Comparison of ENCODE assay signal across 8 cellular contexts in genomic region chrX:30713061-30713525, GRCh38. TPM values are rescaled to one million over a fixed set of nuclear protein-coding genes. Genes with fewer than 3 reads are reported as not detected.
DNase-seq lines count a peak whose midpoint lies in the region; ATAC-seq, FAIRE-seq and TF ChIP-seq lines count a peak whose summit lies in the region.

No MANE protein-coding gene starts in this region.

- H3K27me3 Mint-ChIP-seq in activated CD4-positive, alpha-beta T cell treated with anti-CD3 and anti-CD28 coated beads, Interleukin-2, amount 10 ng/mL, durations not matched to agents 7 days and 5 days, result no peaks in the 10 kb centered on the region
- no peaks in the 10 kb centered on the region for H3K27me3 Mint-ChIP-seq in nephron (ENCODE audit: low read depth)

- TF ChIP-seq EP300 in transverse colon (IDR thresholded peaks at IDR 0.05; ENCODE audit: low read depth), result no peak

- no TSS peak for BruUV-seq in endothelial cell of umbilical vein (replicated peaks; lab: Mats Ljungman, UMichigan)

- POLR2A ChIA-PET in activated CD4-positive, alpha-beta T cell treated with anti-CD3 and anti-CD28 coated beads, Interleukin-2, amount 10 ng/mL, durations not matched to agents 7 days and 5 days (lab: Charles Lee), result no interaction called here
- POLR2A ChIA-PET in endothelial cell of umbilical vein (lab: Charles Lee), result no interaction called here

- no peaks in the 10 kb centered on the region for H3K9me3 Mint-ChIP-seq in activated CD4-positive, alpha-beta T cell treated with anti-CD3 and anti-CD28 coated beads, Interleukin-2, amount 10 ng/mL, durations not matched to agents 7 days and 5 days
- no peaks in the 10 kb centered on the region for H3K9me3 Mint-ChIP-seq in nephron

- peak overlapping the region; percentile 4 to 58 (median 17); a peak in 15 of 22 replicates for H3K4me2 ChIP-seq in BLaER1 treated with 17β-estradiol and CSF1 and Interleukin-3, amounts not matched to agents 10 nM and 100 nM
- H3K4me2 ChIP-seq in endothelial cell of umbilical vein (ENCODE audit: insufficient read depth, low read length), result no peak overlapping the region

- H3K27me3 ChIP-seq in BLaER1 treated with 17β-estradiol and CSF1 and Interleukin-3, amounts not matched to agents 10 nM and 100 nM, result no peaks in the 10 kb centered on the region
- H3K27me3 ChIP-seq in endothelial cell of umbilical vein (ENCODE audit: control insufficient read depth in 2 of 2, insufficient read depth in 2 of 2, low read length in 2 of 2) (no peaks in the 10 kb centered on the region), transverse colon (no peaks in the 10 kb centered on the region)

- peak; percentile 90 for FAIRE-seq in endothelial cell of umbilical vein (lab: Jason Lieb, UNC)

- no peak overlapping the region for H2AFZ ChIP-seq in endothelial cell of umbilical vein (ENCODE audit: low read depth, low read length)

- TF ChIP-seq POLR2A in endothelial cell of umbilical vein (IDR thresholded peaks at IDR 0.05; ENCODE audit: low read depth, low read length) (no peak), transverse colon (IDR thresholded peaks at IDR 0.05) (no peak)

- H3K4me3 ChIP-seq in BLaER1 treated with 17β-estradiol and CSF1 and Interleukin-3, amounts not matched to agents 10 nM and 100 nM, result no peak overlapping the region
- H3K4me3 ChIP-seq in endothelial cell of umbilical vein (replicated peaks in 1 of 3; ENCODE audit: insufficient read depth in 1 of 3, low read depth in 1 of 3, low read length in 3 of 3), result no peak overlapping the region
- no peak overlapping the region for H3K4me3 ChIP-seq in transverse colon

- H4K20me1 ChIP-seq in BLaER1 treated with 17β-estradiol and CSF1 and Interleukin-3, amounts not matched to agents 10 nM and 100 nM, result peaks cover 0 to 100% (median 0%) of the 10 kb centered on the region in 11 experiments; a peak in 5 of 22 replicates
- H4K20me1 ChIP-seq in endothelial cell of umbilical vein (replicated peaks; ENCODE audit: control insufficient read depth, extremely low read depth, insufficient read depth, low read length), result no peaks in the 10 kb centered on the region

- peaks cover 6 to 35% (median 22%) of the 10 kb centered on the region in 10 experiments; a peak in 16 of 20 replicates for H3K4me1 ChIP-seq in BLaER1 treated with 17β-estradiol and CSF1 and Interleukin-3, amounts not matched to agents 10 nM and 100 nM
- no peaks in the 10 kb centered on the region for H3K4me1 ChIP-seq in endothelial cell of umbilical vein (ENCODE audit: control insufficient read depth, extremely low read depth, insufficient read depth, low read length)
- H3K4me1 ChIP-seq in transverse colon, result no peaks in the 10 kb centered on the region

- peaks cover 0 to 100% (median 28%) of the 10 kb centered on the region in 11 experiments; a peak in 18 of 22 replicates for H3K36me3 ChIP-seq in BLaER1 treated with 17β-estradiol and CSF1 and Interleukin-3, amounts not matched to agents 10 nM and 100 nM
- no peaks in the 10 kb centered on the region for H3K36me3 ChIP-seq in endothelial cell of umbilical vein (ENCODE audit: control insufficient read depth in 2 of 2, extremely low read depth in 1 of 2, insufficient read depth in 2 of 2, low read length in 2 of 2)
- H3K36me3 ChIP-seq in transverse colon, result no peaks in the 10 kb centered on the region

- CTCF ChIA-PET in activated CD4-positive, alpha-beta T cell treated with anti-CD3 and anti-CD28 coated beads, Interleukin-2, amount 10 ng/mL, durations not matched to agents 7 days and 5 days (lab: Charles Lee), result interaction anchor here (0.8 kb wide), 1 partner anchor 60 kb away, joined by 3 read pairs; the partner anchor contains the start of gene GK
- CTCF ChIA-PET in endothelial cell of umbilical vein (lab: Charles Lee), result interaction anchor here (1.5 to 5.6 kb wide), 4 partner anchors 78 to 142 kb away, joined by 7 to 30 read pairs (median 14); no protein-coding TSS in a partner anchor

- H3K27ac Mint-ChIP-seq in activated CD4-positive, alpha-beta T cell treated with anti-CD3 and anti-CD28 coated beads, Interleukin-2, amount 10 ng/mL, durations not matched to agents 7 days and 5 days, result peak overlapping the region; percentile 92
- peak overlapping the region; percentile 28 to 64 (median 29) for H3K27ac Mint-ChIP-seq in nephron

- TF ChIP-seq CTCF in endothelial cell of umbilical vein (IDR thresholded peaks at IDR 0.05; ENCODE audit: extremely low read depth in 1 of 2, insufficient read depth in 1 of 2, low read depth in 1 of 2, low read length in 2 of 2), result peak; percentile 40 to 56
- TF ChIP-seq CTCF in nephron (IDR thresholded peaks at IDR 0.05; ENCODE audit: unreplicated experiment in 3 of 3), result peak; percentile 70 to 83 (median 72)
- TF ChIP-seq CTCF in transverse colon (IDR thresholded peaks at IDR 0.05), result peak; percentile 44 to 57 (median 55)

- H3K27ac ChIP-seq in BLaER1 treated with 17β-estradiol and CSF1 and Interleukin-3, amounts not matched to agents 10 nM and 100 nM, result peak overlapping the region in 6 of 11 experiments; percentile 11 to 44 (median 28); a peak in 6 of 22 replicates
- no peak overlapping the region for H3K27ac ChIP-seq in endothelial cell of umbilical vein (ENCODE audit: insufficient read depth, low read depth, low read length)
- H3K27ac ChIP-seq in transverse colon, result no peak overlapping the region

- 30 to 43% methylated on average over 1 to 5 of the region's 5 CpGs for WGBS in transverse colon (ENCODE audit: low coverage in 1 of 2), 2 donors

- ATAC-seq in GM18861 (IDR thresholded peaks at IDR 0.05; ENCODE audit: unreplicated experiment) (peak; percentile 99), HG02981 (IDR thresholded peaks at IDR 0.05; ENCODE audit: unreplicated experiment) (peak; percentile 91)

- H3K9me1 ChIP-seq in endothelial cell of umbilical vein (replicated peaks; ENCODE audit: control insufficient read depth, extremely low read depth, insufficient read depth, low read length), result no peaks in the 10 kb centered on the region

- peak; percentile 1 for DNase-seq in NCI-H2107 (lab: John Stamatoyannopoulos, UW)
- peak; percentile 58 for DNase-seq in activated CD4-positive, alpha-beta T cell treated with anti-CD3 and anti-CD28 coated beads, Interleukin-2, amount 10 ng/mL, durations not matched to agents 7 days and 5 days
- DNase-seq in endothelial cell of umbilical vein (ENCODE audit: low read depth, low spot score), result peak; percentile 45
- peak; percentile 46 for DNase-seq in transverse colon

- in situ Hi-C loops in transverse colon (cut with MboI; ENCODE audit: low pct_ligation_motif_present in 1 of 4, low pct_unique_long_range_greater_than_20kb in 1 of 4, low sequenced_read_pairs in 3 of 4), result loop anchor here (10.0 to 25.0 kb wide), 5 partner anchors 68 to 151 kb away; partner anchors contain the start of gene TASL (in 1 of the 4)

- peak overlapping the region in 2 of 11 experiments; percentile 2 to 40; a peak in 2 of 22 replicates for H3K9ac ChIP-seq in BLaER1 treated with 17β-estradiol and CSF1 and Interleukin-3, amounts not matched to agents 10 nM and 100 nM
- H3K9ac ChIP-seq in endothelial cell of umbilical vein (replicated peaks; ENCODE audit: extremely low read depth, insufficient read depth, low read length), result no peak overlapping the region

- H3K4me1 Mint-ChIP-seq in activated CD4-positive, alpha-beta T cell treated with anti-CD3 and anti-CD28 coated beads, Interleukin-2, amount 10 ng/mL, durations not matched to agents 7 days and 5 days, result peaks cover 57% of the 10 kb centered on the region
- no peaks in the 10 kb centered on the region for H3K4me1 Mint-ChIP-seq in nephron

- dilution Hi-C loops in endothelial cell of umbilical vein (cut with MboI; ENCODE audit: extremely low pct_ligation_motif_present, low sequenced_read_pairs), result no loop called here

- peak overlapping the region; percentile 31 for H3K4me3 Mint-ChIP-seq in activated CD4-positive, alpha-beta T cell treated with anti-CD3 and anti-CD28 coated beads, Interleukin-2, amount 10 ng/mL, durations not matched to agents 7 days and 5 days
- H3K4me3 Mint-ChIP-seq in nephron, result no peak overlapping the region

- no peaks in the 10 kb centered on the region for H3K9me3 ChIP-seq in BLaER1 treated with 17β-estradiol and CSF1 and Interleukin-3, amounts not matched to agents 10 nM and 100 nM (replicated peaks in 1 of 11)
- H3K9me3 ChIP-seq in endothelial cell of umbilical vein (replicated peaks; ENCODE audit: control insufficient read depth, insufficient read depth, low read length) (no peaks in the 10 kb centered on the region), transverse colon (no peaks in the 10 kb centered on the region)

- no peaks in the 10 kb centered on the region for H3K79me2 ChIP-seq in endothelial cell of umbilical vein (ENCODE audit: control insufficient read depth, insufficient read depth, low read length)

- intact Hi-C loops in endothelial cell of umbilical vein (cut with micrococcal nuclease), result loop anchor here (1.0 to 2.0 kb wide), 3 partner anchors 78 to 570 kb away; no protein-coding TSS in a partner anchor
- intact Hi-C loops in transverse colon (cut with DNase I; ENCODE audit: low total_unique reads), result no loop called here

- peaks cover 35% of the 10 kb centered on the region for H3K36me3 Mint-ChIP-seq in activated CD4-positive, alpha-beta T cell treated with anti-CD3 and anti-CD28 coated beads, Interleukin-2, amount 10 ng/mL, durations not matched to agents 7 days and 5 days (ENCODE audit: low read depth)
- H3K36me3 Mint-ChIP-seq in nephron (ENCODE audit: low read depth), result peaks cover 15% of the 10 kb centered on the region

TF ChIP-seq in endothelial cell of umbilical vein, 7 proteins besides CTCF, POLR2A, EP300 and RAD21:
- TF ChIP-seq EZH2 (IDR thresholded peaks at IDR 0.05; ENCODE audit: borderline replicate concordance, low read depth, low read length, severe bottlenecking) (no peak), POLR2AphosphoS5 (IDR thresholded peaks at IDR 0.05; ENCODE audit: insufficient read depth, low read depth, low read length) (no peak)

RNA-seq across cellular contexts. Expression of gene GK, which starts 59.9 kb away (rescaled TPM):
- 10 to 100 TPM; 19.5 to 20.7 TPM for total RNA-seq in activated CD4-positive, alpha-beta T cell treated with anti-CD3 and anti-CD28 coated beads, Interleukin-2, amount 10 ng/mL, durations not matched to agents 7 days and 5 days
- total RNA-seq in endothelial cell of umbilical vein (7.6 and 7.7 TPM in 2 replicates), transverse colon (10 to 100 TPM in 3 of 4 donors, 1 to 10 TPM in 1; 2.2 to 30.2 (median 19.6) TPM)
- 1.6 and 2.7 TPM in 2 replicates for polyA plus RNA-seq in endothelial cell of umbilical vein
- 2.7 and 3.0 TPM in 2 replicates for polyA plus RNA-seq in endothelial cell of umbilical vein (2011; cell fraction: cytosol; rRNA removed)
- polyA plus RNA-seq in endothelial cell of umbilical vein (2011; cell fraction: nucleus; rRNA removed), result 7.3 and 8.0 TPM in 2 replicates
- 4.3 and 5.4 TPM in 2 replicates for polyA plus RNA-seq in endothelial cell of umbilical vein (2012)
- polyA minus RNA-seq in endothelial cell of umbilical vein, result 4.6 and 5.4 TPM in 2 replicates
- 8.7 TPM for polyA minus RNA-seq in endothelial cell of umbilical vein (2011; cell fraction: cytosol; rRNA and poly(A)+ RNA removed)
- 3.8 and 5.8 TPM in 2 replicates for polyA minus RNA-seq in endothelial cell of umbilical vein (2011; cell fraction: nucleus; rRNA and poly(A)+ RNA removed)

Comparison
In these comparisons a context has a peak if more than half of its experiments do, and no peak if none do; other contexts are left out.
1. H3K27ac ChIP-seq: peak in BLaER1 treated with 17β-estradiol and CSF1 and Interleukin-3, amounts not matched to agents 10 nM and 100 nM (6 of 11); none in endothelial cell of umbilical vein (single experiment) and transverse colon (0 of 4).
2. DNase-seq: peak in every context shown above with its lines; median percentile 58 in activated CD4-positive, alpha-beta T cell treated with anti-CD3 and anti-CD28 coated beads, Interleukin-2, amount 10 ng/mL, durations not matched to agents 7 days and 5 days; 46 in transverse colon; 45 in endothelial cell of umbilical vein; 1 in NCI-H2107.
3. Peak in every context shown above with its lines, with median percentiles within 50 percentile points of each other: CTCF ChIP-seq.